ENCODE assay signal across 7 cellular contexts in genomic region chr22:25562966-25563756, GRCh38. TPM values are rescaled to one million over a fixed set of nuclear protein-coding genes. Genes with fewer than 3 reads are reported as not detected.
DNase-seq lines count a peak whose midpoint lies in the region; ATAC-seq and TF ChIP-seq lines count a peak whose summit lies in the region.
"Not testable (repeated sequence)": the region's sequence is repeated elsewhere in the genome, so short reads cannot be mapped to it uniquely, and the experiment has no call there.

No MANE protein-coding gene starts in this region.

- H3K27ac Mint-ChIP-seq in activated CD4-positive, alpha-beta T cell treated with anti-CD3 and anti-CD28 coated beads, Interleukin-2, amount 10 ng/mL, durations not matched to agents 24 days and 14 days: peak overlapping the region; percentile 95
- peak overlapping the region in 1 of 2 donors; percentile 30 for H3K27ac Mint-ChIP-seq in natural killer cell

- not testable (repeated sequence) for H3K36me3 Mint-ChIP-seq in activated CD4-positive, alpha-beta T cell treated with anti-CD3 and anti-CD28 coated beads, Interleukin-2, amount 10 ng/mL, durations not matched to agents 24 days and 14 days (ENCODE audit: low read depth); natural killer cell

- peak overlapping the region; percentile 86 for H3K4me2 ChIP-seq in smooth muscle cell

- not testable (repeated sequence) for H3F3A ChIP-seq in smooth muscle cell (ENCODE audit: low read depth)

- H3K27ac ChIP-seq in body of pancreas (peak overlapping the region in 3 of 4 donors; percentile 9 to 82 (median 64)), right atrium auricular region (peak overlapping the region; percentile 63 to 74)
- not testable (repeated sequence) for H3K27ac ChIP-seq in smooth muscle cell (ENCODE audit: low read depth)

- not testable (repeated sequence) for H3K27me3 Mint-ChIP-seq in activated CD4-positive, alpha-beta T cell treated with anti-CD3 and anti-CD28 coated beads, Interleukin-2, amount 10 ng/mL, durations not matched to agents 24 days and 14 days
- peaks cover 26 to 30% of the 10 kb centered on the region in 2 donors for H3K27me3 Mint-ChIP-seq in natural killer cell (ENCODE audit: low read depth in 2 of 2)

- not testable (repeated sequence) for H3K9me3 Mint-ChIP-seq in activated CD4-positive, alpha-beta T cell treated with anti-CD3 and anti-CD28 coated beads, Interleukin-2, amount 10 ng/mL, durations not matched to agents 24 days and 14 days; natural killer cell

- not testable (repeated sequence) for H3K36me3 ChIP-seq in NT2/D1 (ENCODE audit: insufficient read depth, insufficient read length, low read length); body of pancreas (replicated peaks in 1 of 2; ENCODE audit: insufficient read depth in 1 of 2, low read depth in 2 of 2); right atrium auricular region; smooth muscle cell (ENCODE audit: low read depth)

- H4K20me1 ChIP-seq in smooth muscle cell (ENCODE audit: low read depth): not testable (repeated sequence)

- not testable (repeated sequence) for H3K9me3 ChIP-seq in NT2/D1 (ENCODE audit: insufficient read depth, low read length); body of pancreas; right atrium auricular region; smooth muscle cell (replicated peaks; ENCODE audit: low read depth)

- intact Hi-C loops in activated CD4-positive, alpha-beta T cell treated with anti-CD3 and anti-CD28 coated beads, Interleukin-2, amount 10 ng/mL, durations not matched to agents 24 days and 14 days (cut with micrococcal nuclease): loop anchor here (2.0 kb wide), 1 partner anchor 74 kb away; no protein-coding TSS in a partner anchor
- intact Hi-C loops in body of pancreas (cut with DNase I): not testable (repeated sequence)
- intact Hi-C loops in natural killer cell (cut with micrococcal nuclease): loop anchor here (5.0 kb wide), 1 partner anchor 146 kb away; no protein-coding TSS in a partner anchor

- not testable (repeated sequence) for H3K9ac ChIP-seq in NT2/D1 (ENCODE audit: insufficient read length, low read depth); smooth muscle cell (ENCODE audit: low read depth)

- not testable (repeated sequence) for H3K79me2 ChIP-seq in smooth muscle cell (ENCODE audit: low read depth)

- H3K4me1 ChIP-seq in NT2/D1 (ENCODE audit: insufficient read depth, insufficient read length): not testable (repeated sequence)
- H3K4me1 ChIP-seq in body of pancreas: peaks cover 21% of the 10 kb centered on the region
- H3K4me1 ChIP-seq in right atrium auricular region: peaks cover 0 to 16% of the 10 kb centered on the region in 2 donors
- H3K4me1 ChIP-seq in smooth muscle cell (ENCODE audit: low read depth): peaks cover 13% of the 10 kb centered on the region

- not testable (repeated sequence) for TF ChIP-seq CTCF in GM12865 (IDR thresholded peaks at IDR 0.05; ENCODE audit: insufficient read depth, low read depth, low read length, missing control alignments); body of pancreas (IDR thresholded peaks at IDR 0.05); right atrium auricular region (IDR thresholded peaks at IDR 0.05); natural killer cell (IDR thresholded peaks at IDR 0.05); smooth muscle cell (IDR thresholded peaks at IDR 0.05; ENCODE audit: borderline replicate concordance, insufficient read depth, poor library complexity, severe bottlenecking)

- H3K27me3 ChIP-seq in NT2/D1 (ENCODE audit: insufficient read depth, insufficient read length): peaks cover 33% of the 10 kb centered on the region
- not testable (repeated sequence) for H3K27me3 ChIP-seq in body of pancreas; right atrium auricular region; smooth muscle cell (ENCODE audit: low read depth)

- DNase-seq in GM12865 (ENCODE audit: low read depth); NT2/D1 (ENCODE audit: low read depth, low spot score); activated CD4-positive, alpha-beta T cell treated with anti-CD3 and anti-CD28 coated beads, Interleukin-2, amount 10 ng/mL, durations not matched to agents 24 days and 14 days; body of pancreas; right atrium auricular region (ENCODE audit: low spot score); natural killer cell; smooth muscle cell (lab: John Stamatoyannopoulos, UW; ENCODE audit: unreplicated experiment): not testable (repeated sequence)

- not testable (repeated sequence) for H2AFZ ChIP-seq in smooth muscle cell (ENCODE audit: low read depth)

- ATAC-seq in body of pancreas, natural killer cell: not testable (repeated sequence)

- peak overlapping the region; percentile 92 for H3K4me3 Mint-ChIP-seq in activated CD4-positive, alpha-beta T cell treated with anti-CD3 and anti-CD28 coated beads, Interleukin-2, amount 10 ng/mL, durations not matched to agents 24 days and 14 days
- H3K4me3 Mint-ChIP-seq in natural killer cell: peak overlapping the region; percentile 82

- TF ChIP-seq POLR2A in body of pancreas (IDR thresholded peaks at IDR 0.05): not testable (repeated sequence)

- peaks cover 53% of the 10 kb centered on the region for H3K4me1 Mint-ChIP-seq in activated CD4-positive, alpha-beta T cell treated with anti-CD3 and anti-CD28 coated beads, Interleukin-2, amount 10 ng/mL, durations not matched to agents 24 days and 14 days
- H3K4me1 Mint-ChIP-seq in natural killer cell: peaks cover 19 to 27% of the 10 kb centered on the region in 2 donors

- WGBS in body of pancreas, 2 donors: 38 to 44% methylated on average over 10 of the region's 10 CpGs
- WGBS in smooth muscle cell (ENCODE audit: low lambda C conversion rate): 48% methylated on average over 10 of the region's 10 CpGs

- H3K4me3 ChIP-seq in GM12865 (ENCODE audit: low read depth, low read length) (peak overlapping the region; percentile 57; the same call in 1 of the 2 replicates), NT2/D1 (ENCODE audit: insufficient read length, low read depth) (peak overlapping the region; percentile 57), right atrium auricular region (peak overlapping the region in 1 of 2 donors; percentile 74), smooth muscle cell (peak overlapping the region; percentile 76)
- not testable (repeated sequence) for H3K4me3 ChIP-seq in body of pancreas

RNA-seq across cellular contexts. Expression of gene GRK3, which starts 1.3 kb away (rescaled TPM):
- total RNA-seq in activated CD4-positive, alpha-beta T cell treated with anti-CD3 and anti-CD28 coated beads, Interleukin-2, amount 10 ng/mL, durations not matched to agents 24 days and 14 days: 30.1 and 31.4 TPM in 2 replicates
- total RNA-seq in body of pancreas (10 to 100 TPM; 10.4 to 10.9 TPM), right atrium auricular region (1 to 10 TPM; 6.2 to 9.1 TPM), natural killer cell (1 to 10 TPM; 2.2 to 7.2 (median 3.8) TPM), smooth muscle cell (4.6 and 4.7 TPM in 2 replicates)
- polyA plus RNA-seq in smooth muscle cell: 1.0 and 2.2 TPM in 2 replicates
